Comparison of ENCODE assay signal across 20 cellular contexts in genomic region chr15:39291036-39291435, GRCh38.
DNase-seq lines count a peak whose midpoint lies in the region; ATAC-seq and TF ChIP-seq lines count a peak whose summit lies in the region.
"Had no signal": no experiment of that assay in that cellular context is flagged by ENCODE, and none has a peak within 500 bp of the region (broad histone marks: within the 10 kb centered on the region; RNA-seq: fewer than 3 reads in every experiment).

No MANE protein-coding gene starts in this region.

- no peaks in the 10 kb centered on the region for H3K79me1 ChIP-seq in IMR-90 (ENCODE audit: low read depth in 1 of 2, low read length in 2 of 2)

- CTCF ChIA-PET in IMR-90 (lab: Yijun Ruan, JAX) (interaction anchor here (1.8 kb wide), 1 partner anchor 14 kb away, joined by 4 read pairs; no protein-coding TSS in a partner anchor), T-cell (lab: Charles Lee) (no interaction called here)

- H3K4ac ChIP-seq in IMR-90 (ENCODE audit: low read depth, low read length), result no peak overlapping the region

- no peak for TF ChIP-seq RAD21 in IMR-90 (IDR thresholded peaks at IDR 0.05; ENCODE audit: low read length)

- H3K27ac Mint-ChIP-seq in osteocyte (ENCODE audit: unreplicated experiment), result peak overlapping the region; percentile 60
- H3K27ac Mint-ChIP-seq in T-cell, result no peak overlapping the region
- H3K27ac Mint-ChIP-seq: B cell; CD4-positive, alpha-beta T cell; CD8-positive, alpha-beta T cell had no signal

- dilution Hi-C loops in IMR-90 (cut with HindIII; ENCODE audit: low sequenced_read_pairs, unreplicated experiment), result no loop called here

- no peak overlapping the region for H2AFZ ChIP-seq in IMR-90 (replicated peaks; ENCODE audit: low read length, poor library complexity)

- peak overlapping the region; percentile 81; the same call in 1 of the 2 replicates for H2AK5ac ChIP-seq in IMR-90 (ENCODE audit: low read depth, low read length)

- H3K4me1 Mint-ChIP-seq in osteocyte (ENCODE audit: unreplicated experiment) (peaks cover 45% of the 10 kb centered on the region), T-cell (no peaks in the 10 kb centered on the region)
- H3K4me1 Mint-ChIP-seq: B cell had no signal

- H3K27me3 Mint-ChIP-seq in osteocyte (ENCODE audit: unreplicated experiment) (no peaks in the 10 kb centered on the region), T-cell (peaks cover 14 to 30% of the 10 kb centered on the region in 2 donors)

- BruUV-seq in IMR-90 (replicated peaks; lab: Mats Ljungman, UMichigan), result no TSS peak

- 0 out of 2 replicates have a peak overlapping the region, but pooled peaks have one; percentile 49 for H4K5ac ChIP-seq in IMR-90 (ENCODE audit: low read depth, low read length)

- no peak overlapping the region for H3K14ac ChIP-seq in IMR-90 (replicated peaks; ENCODE audit: low read depth, low read length)

- 0 out of 2 replicates have a peak, but pooled peaks cover 3% of the 10 kb centered on the region for H3K9me1 ChIP-seq in IMR-90 (ENCODE audit: insufficient read depth, low read length)

- H2BK120ac ChIP-seq in IMR-90 (ENCODE audit: low read depth, low read length), result peak overlapping the region; percentile 74; the same call in 1 of the 2 replicates

- TF ChIP-seq CTCF in IMR-90 (conservative IDR thresholded peaks at IDR 0.05; ENCODE audit: low read depth, low read length), result no peak
- TF ChIP-seq CTCF in osteocyte (IDR thresholded peaks at IDR 0.05), result no peak

- H2AK9ac ChIP-seq in IMR-90 (replicated peaks; ENCODE audit: low read depth, low read length, poor library complexity), result no peak overlapping the region

- peak overlapping the region; percentile 81; the same call in 1 of the 2 replicates for H2BK20ac ChIP-seq in IMR-90 (ENCODE audit: low read depth, low read length)

- ATAC-seq in IMR-90 (ENCODE audit: low read depth) (no peak), T-cell (replicated peaks in 1 of 4) (no peak), aorta (ENCODE audit: low FRiP score) (no peak)
- ATAC-seq: A549; CD8-positive, alpha-beta T cell had no signal

- no peaks in the 10 kb centered on the region for H3K27me3 ChIP-seq in IMR-90 (ENCODE audit: control insufficient read depth, insufficient read depth, low read length)
- H3K27me3 ChIP-seq in aorta (ENCODE audit: control insufficient read depth in 1 of 2, insufficient read depth in 2 of 2, low read length in 1 of 2), result no peaks in the 10 kb centered on the region
- H3K27me3 ChIP-seq: BLaER1 treated with 17β-estradiol and CSF1 and Interleukin-3, amounts not matched to agents 10 nM and 100 nM had no signal

- peak overlapping the region; percentile 17; the same call in 1 of the 2 replicates for H3K18ac ChIP-seq in IMR-90 (ENCODE audit: low read depth, low read length)

- peak overlapping the region in 1 of 2 experiments; percentile 56; a peak in 1 of 4 replicates for H4K8ac ChIP-seq in IMR-90 (ENCODE audit: low read depth in 2 of 2, low read length in 2 of 2)

- H3K36me3 Mint-ChIP-seq in osteocyte (ENCODE audit: unreplicated experiment) (peaks cover 13% of the 10 kb centered on the region), T-cell (no peaks in the 10 kb centered on the region)
- H3K36me3 Mint-ChIP-seq: CD8-positive, alpha-beta T cell had no signal

- H3K36me3 ChIP-seq in IMR-90 (ENCODE audit: control insufficient read depth, insufficient read depth, low read length), result no peaks in the 10 kb centered on the region
- H3K36me3 ChIP-seq in aorta (ENCODE audit: control insufficient read depth in 1 of 2, insufficient read depth in 2 of 2, low read length in 1 of 2), result no peaks in the 10 kb centered on the region
- H3K36me3 ChIP-seq: BLaER1 treated with 17β-estradiol and CSF1 and Interleukin-3, amounts not matched to agents 10 nM and 100 nM had no signal

- no CpG with 5 or more reads among the region's 3 CpGs for WGBS in IMR-90 (ENCODE audit: extremely low coverage in 2 of 2, insufficient read length in 1 of 2), 2 experiments
- 79 to 83% methylated on average over 3 of the region's 3 CpGs for WGBS in aorta, 2 donors

- H3K4me2 ChIP-seq in IMR-90 (ENCODE audit: low read depth, low read length), result no peak overlapping the region
- H3K4me2 ChIP-seq: A549; BLaER1 treated with 17β-estradiol and CSF1 and Interleukin-3, amounts not matched to agents 10 nM and 100 nM had no signal

- DNase-seq in IMR-90 (no peak), fibroblast of gingiva (ENCODE audit: low read depth) (peak; percentile 30), myocyte (ENCODE audit: low read depth) (peak; percentile 50), osteocyte (ENCODE audit: extremely low spot score, unreplicated experiment) (no peak), putamen (ENCODE audit: low spot score) (no peak), T-cell (no peak), aorta (no peak)
- no peak for DNase-seq in stimulated activated CD4-positive, alpha-beta T cell treated with anti-CD3 and anti-CD28 coated beads, Interleukin-4, amount 100 ng/mL, for 24 hours
- DNase-seq: AML-193; Caco-2; Calu3; CD4-positive, alpha-beta T cell; CD8-positive, alpha-beta T cell; DMS79 treated with DMSO at 0.1 percent for 48 hours; GF-D8 had no signal

- H2BK5ac ChIP-seq in IMR-90 (ENCODE audit: low read depth, low read length, poor library complexity, severe bottlenecking), result no peak overlapping the region

- intact Hi-C loops in IMR-90 (cut with micrococcal nuclease) (no loop called here), aorta (cut with DNase I) (no loop called here)

- peaks cover 4% of the 10 kb centered on the region for H3K9me3 ChIP-seq in IMR-90 (ENCODE audit: control insufficient read depth, insufficient read depth, low read length)
- H3K9me3 ChIP-seq in aorta (ENCODE audit: control insufficient read depth, low read length), result no peaks in the 10 kb centered on the region
- H3K9me3 ChIP-seq: A549, Caco-2 had no signal

- no peak overlapping the region for H3K56ac ChIP-seq in IMR-90 (ENCODE audit: extremely low read depth, insufficient read depth, low read length)

- H3K27ac ChIP-seq in IMR-90 (ENCODE audit: insufficient read depth, low read length), result no peak overlapping the region
- no peak overlapping the region for H3K27ac ChIP-seq in aorta (ENCODE audit: low read depth in 1 of 2, low read length in 2 of 2)
- H3K27ac ChIP-seq: 22Rv1; A549; BLaER1 treated with 17β-estradiol and CSF1 and Interleukin-3, amounts not matched to agents 10 nM and 100 nM; C4-2B had no signal

- H4K20me1 ChIP-seq in IMR-90 (ENCODE audit: insufficient read depth, low read length), result no peaks in the 10 kb centered on the region
- H4K20me1 ChIP-seq: BLaER1 treated with 17β-estradiol and CSF1 and Interleukin-3, amounts not matched to agents 10 nM and 100 nM had no signal

- H3K4me3 ChIP-seq in IMR-90 (ENCODE audit: insufficient read depth, low read depth, low read length) (no peak overlapping the region), aorta (ENCODE audit: low read length in 2 of 2) (no peak overlapping the region)
- H3K4me3 ChIP-seq: A549; BLaER1 treated with 17β-estradiol and CSF1 and Interleukin-3, amounts not matched to agents 10 nM and 100 nM had no signal

- H3K4me1 ChIP-seq in IMR-90 (ENCODE audit: control insufficient read depth, insufficient read depth, low read length) (peaks cover 12% of the 10 kb centered on the region), aorta (ENCODE audit: control insufficient read depth in 1 of 2, insufficient read depth in 2 of 2, low read length in 2 of 2) (no peaks in the 10 kb centered on the region)
- H3K4me1 ChIP-seq: Caco-2 had no signal

- in situ Hi-C loops in IMR-90 (cut with MboI; ENCODE audit: low sequenced_read_pairs), result no loop called here

- H3K9me3 Mint-ChIP-seq in osteocyte (ENCODE audit: unreplicated experiment) (peaks cover 20% of the 10 kb centered on the region), T-cell (peaks cover 0 to 15% (median 11%) of the 10 kb centered on the region in 3 donors)

- H3K4me3 Mint-ChIP-seq in osteocyte (ENCODE audit: unreplicated experiment), result no peak overlapping the region
- no peak overlapping the region for H3K4me3 Mint-ChIP-seq in T-cell
- H3K4me3 Mint-ChIP-seq: B cell; CD4-positive, alpha-beta T cell; CD8-positive, alpha-beta T cell had no signal

- TF ChIP-seq POLR2A in IMR-90 (IDR thresholded peaks at IDR 0.05; ENCODE audit: low read depth, low read length), result no peak

- H3K9ac ChIP-seq in IMR-90 (ENCODE audit: low read depth, low read length), result no peak overlapping the region
- H3K9ac ChIP-seq: BLaER1 treated with 17β-estradiol and CSF1 and Interleukin-3, amounts not matched to agents 10 nM and 100 nM had no signal

- peak overlapping the region; percentile 33; the same call in 1 of the 2 replicates for H4K91ac ChIP-seq in IMR-90 (ENCODE audit: insufficient read depth, low read depth, low read length)

- H3K23ac ChIP-seq in IMR-90 (ENCODE audit: low read depth, low read length), result no peak overlapping the region

- POLR2A ChIA-PET in IMR-90 (lab: Charles Lee; ENCODE audit: unreplicated experiment) (interaction anchor here (0.6 kb wide), 1 partner anchor 154 kb away, joined by 3 read pairs; no protein-coding TSS in a partner anchor), T-cell (lab: Charles Lee) (no interaction called here)

- peak overlapping the region; percentile 86; the same call in 1 of the 3 replicates for H2BK15ac ChIP-seq in IMR-90 (ENCODE audit: low read depth, low read length)

TF ChIP-seq in IMR-90, 13 proteins besides CTCF, POLR2A, EP300 and RAD21 (continues in another document):
- TF ChIP-seq MAFK (IDR thresholded peaks at IDR 0.05; ENCODE audit: low read depth, low read length) (no peak), MAZ (IDR thresholded peaks at IDR 0.05; ENCODE audit: borderline replicate concordance, low read depth, low read length) (no peak), CHD1 (IDR thresholded peaks at IDR 0.05; ENCODE audit: low read depth, low read length) (no peak), USF2 (IDR thresholded peaks at IDR 0.05; ENCODE audit: low read depth, low read length) (no peak), BHLHE40 (IDR thresholded peaks at IDR 0.05; ENCODE audit: low read depth, low read length) (no peak), RFX5 (IDR thresholded peaks at IDR 0.05; ENCODE audit: low read depth, low read length) (no peak)
- TF ChIP-seq, protein P1, sequence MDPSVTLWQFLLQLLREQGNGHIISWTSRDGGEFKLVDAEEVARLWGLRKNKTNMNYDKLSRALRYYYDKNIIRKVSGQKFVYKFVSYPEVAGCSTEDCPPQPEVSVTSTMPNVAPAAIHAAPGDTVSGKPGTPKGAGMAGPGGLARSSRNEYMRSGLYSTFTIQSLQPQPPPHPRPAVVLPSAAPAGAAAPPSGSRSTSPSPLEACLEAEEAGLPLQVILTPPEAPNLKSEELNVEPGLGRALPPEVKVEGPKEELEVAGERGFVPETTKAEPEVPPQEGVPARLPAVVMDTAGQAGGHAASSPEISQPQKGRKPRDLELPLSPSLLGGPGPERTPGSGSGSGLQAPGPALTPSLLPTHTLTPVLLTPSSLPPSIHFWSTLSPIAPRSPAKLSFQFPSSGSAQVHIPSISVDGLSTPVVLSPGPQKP (IDR thresholded peaks at IDR 0.05; ENCODE audit: borderline replicate concordance, low read depth, low read length), result no peak

Comparison
In these comparisons a context has a peak if more than half of its experiments do, and no peak if none do; other contexts are left out.
1. DNase-seq: peak in fibroblast of gingiva (single experiment) and myocyte (single experiment); none in IMR-90 (single experiment), osteocyte (single experiment), putamen (single experiment), T-cell (0 of 34), stimulated activated CD4-positive, alpha-beta T cell treated with anti-CD3 and anti-CD28 coated beads, Interleukin-4, amount 100 ng/mL, for 24 hours (single experiment) and aorta (0 of 2).